ENCODE assay signal across 8 cellular contexts in the genomic region with DNA sequence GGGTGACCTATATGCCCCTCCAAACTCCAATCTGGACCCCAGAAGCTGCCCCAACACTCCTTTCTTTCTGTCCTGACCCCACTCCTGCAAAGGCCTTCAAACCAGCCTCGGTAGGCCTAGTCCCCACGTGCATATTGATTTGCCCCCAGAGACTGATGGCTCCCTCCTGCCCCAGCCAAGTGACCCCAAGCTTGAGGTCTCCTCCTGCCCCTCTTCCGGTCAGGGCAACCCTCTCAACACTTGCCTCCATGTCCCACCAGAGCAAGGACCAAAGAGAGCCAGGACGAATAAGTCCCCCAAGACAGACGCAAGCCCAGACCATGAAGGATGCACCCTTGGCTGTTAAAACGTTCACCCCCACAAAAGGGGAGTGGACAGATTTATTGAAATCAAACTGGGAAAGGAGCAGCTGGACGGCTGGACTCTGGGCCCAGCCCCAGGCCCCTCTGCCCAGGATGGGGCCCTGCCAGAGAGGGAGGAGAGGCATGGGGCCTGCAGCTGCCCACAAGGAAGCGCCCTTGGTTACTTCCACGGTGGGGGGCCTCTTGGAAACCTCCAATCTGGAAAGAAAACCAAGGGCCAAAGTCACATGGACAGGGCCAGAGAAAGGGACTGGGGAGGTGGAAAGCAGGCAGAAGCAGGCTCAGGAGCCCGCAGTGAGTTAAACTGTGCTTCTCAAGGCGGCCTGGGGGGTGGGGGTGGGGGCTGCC. TPM values are rescaled to one million over a fixed set of nuclear protein-coding genes. Genes with fewer than 3 reads are reported as not detected.
A peak's percentile ranks its signal among the peaks of the same experiment; 100 is the strongest.
DNase-seq lines count a peak whose midpoint lies in the region; TF ChIP-seq lines count a peak whose summit lies in the region.
"Had no signal": no experiment of that assay in that cellular context is flagged by ENCODE, and none has a peak within 500 bp of the region (broad histone marks: within the 10 kb centered on the region; RNA-seq: fewer than 3 reads in every experiment).

No MANE protein-coding gene starts in this region.

- DNase-seq in activated T-cell treated with anti-CD3 and anti-CD28 coated beads, Interleukin-2, amount 50 U/mL, for 24 hours, result no peak
- DNase-seq in activated T-cell treated with anti-CD3 and anti-CD28 coated beads for 4 hours (no peak), esophagus squamous epithelium (lab: John Stamatoyannopoulos, UW) (no peak), tibial artery (no peak), globus pallidus (ENCODE audit: low spot score) (no peak)
- no peak for DNase-seq in activated CD8-positive, alpha-beta memory T cell treated with anti-CD3 and anti-CD28 coated beads, Interleukin-2, amount 50 U/mL, for 48 hours
- DNase-seq: NCI-H774 had no signal

- TF ChIP-seq CTCF in esophagus squamous epithelium (IDR thresholded peaks at IDR 0.05), result no peak
- TF ChIP-seq CTCF in tibial artery (IDR thresholded peaks at IDR 0.05), result no peak

- H3K27ac ChIP-seq in esophagus squamous epithelium, result peak overlapping the region; percentile 50 to 91 (median 68)
- H3K27ac ChIP-seq in tibial artery, result peak overlapping the region; percentile 13 to 29

- TF ChIP-seq POLR2A in esophagus squamous epithelium (IDR thresholded peaks at IDR 0.05), result no peak

- no peaks in the 10 kb centered on the region for H3K27me3 ChIP-seq in esophagus squamous epithelium
- H3K27me3 ChIP-seq in tibial artery, result no peaks in the 10 kb centered on the region

- WGBS in esophagus squamous epithelium, 2 donors, result 58 to 80% methylated on average over 1 to 6 of the region's 11 CpGs

- peaks cover 12% of the 10 kb centered on the region for H3K27me3 Mint-ChIP-seq in activated T-cell treated with anti-CD3 and anti-CD28 coated beads, Interleukin-2, amount 50 U/mL, for 24 hours

- peak overlapping the region; percentile 28 for H3K4me3 Mint-ChIP-seq in activated T-cell treated with anti-CD3 and anti-CD28 coated beads, Interleukin-2, amount 50 U/mL, for 24 hours

- H3K27ac Mint-ChIP-seq in activated T-cell treated with anti-CD3 and anti-CD28 coated beads, Interleukin-2, amount 50 U/mL, for 24 hours, result peak overlapping the region; percentile 63

- no peaks in the 10 kb centered on the region for H3K9me3 Mint-ChIP-seq in activated T-cell treated with anti-CD3 and anti-CD28 coated beads, Interleukin-2, amount 50 U/mL, for 24 hours

- no peaks in the 10 kb centered on the region for H3K9me3 ChIP-seq in esophagus squamous epithelium
- no peaks in the 10 kb centered on the region for H3K9me3 ChIP-seq in tibial artery
- H3K9me3 ChIP-seq: heart right ventricle had no signal

- peaks cover 0 to 11% (median 0%) of the 10 kb centered on the region in 3 donors for H3K36me3 ChIP-seq in esophagus squamous epithelium
- H3K36me3 ChIP-seq in tibial artery, result peaks cover 0 to 7% (median 6%) of the 10 kb centered on the region in 3 donors

- peaks cover 27% of the 10 kb centered on the region for H3K36me3 Mint-ChIP-seq in activated T-cell treated with anti-CD3 and anti-CD28 coated beads, Interleukin-2, amount 50 U/mL, for 24 hours (ENCODE audit: low read depth)

- H3K4me1 ChIP-seq in esophagus squamous epithelium, result peaks cover 48 to 80% (median 50%) of the 10 kb centered on the region in 3 donors
- H3K4me1 ChIP-seq in tibial artery, result peaks cover 6 to 53% (median 41%) of the 10 kb centered on the region in 4 donors

- H3K4me3 ChIP-seq in esophagus squamous epithelium (peak overlapping the region in 2 of 4 donors; percentile 70 to 87), tibial artery (peak overlapping the region in 1 of 2 donors; percentile 85)

- intact Hi-C loops in esophagus squamous epithelium (cut with DNase I) (loop anchor here (5.0 kb wide), 1 partner anchor 39 kb away; a partner anchor contains a TSS), tibial artery (cut with DNase I; ENCODE audit: low total_unique reads) (loop anchor here (10.0 kb wide), 1 partner anchor 71 kb away; no protein-coding TSS in a partner anchor)

- peaks cover 54% of the 10 kb centered on the region for H3K4me1 Mint-ChIP-seq in activated T-cell treated with anti-CD3 and anti-CD28 coated beads, Interleukin-2, amount 50 U/mL, for 24 hours (ENCODE audit: low read depth)

RNA-seq across cellular contexts. Expression of a gene that starts 2.4 kb away (rescaled TPM):
- total RNA-seq in esophagus squamous epithelium, result under 1 TPM in 1 of 4 donors, not detected in 3; 0.19 TPM

RNA-seq across cellular contexts. Expression of a gene that starts 2.9 kb away (rescaled TPM):
- 10 to 100 TPM; 38.8 to 81.4 (median 67.1) TPM for total RNA-seq in esophagus squamous epithelium

RNA-seq across cellular contexts. Expression of a gene that starts 12.4 kb away (rescaled TPM):
- 10 to 100 TPM; 15.6 to 26.2 (median 18.1) TPM for total RNA-seq in esophagus squamous epithelium

RNA-seq across cellular contexts. Expression of a gene that starts 16.1 kb away (rescaled TPM):
- total RNA-seq in esophagus squamous epithelium, result 10 to 100 TPM; 13.5 to 24.7 (median 19.8) TPM

RNA-seq across cellular contexts. Expression of a gene that starts 36.7 kb away (rescaled TPM):
- 10 to 100 TPM in 2 of 4 donors, 1 to 10 TPM in 2; 5.8 to 12.8 (median 10.4) TPM for total RNA-seq in esophagus squamous epithelium
